ENCODE assay signal across 30 cellular contexts in the genomic region with DNA sequence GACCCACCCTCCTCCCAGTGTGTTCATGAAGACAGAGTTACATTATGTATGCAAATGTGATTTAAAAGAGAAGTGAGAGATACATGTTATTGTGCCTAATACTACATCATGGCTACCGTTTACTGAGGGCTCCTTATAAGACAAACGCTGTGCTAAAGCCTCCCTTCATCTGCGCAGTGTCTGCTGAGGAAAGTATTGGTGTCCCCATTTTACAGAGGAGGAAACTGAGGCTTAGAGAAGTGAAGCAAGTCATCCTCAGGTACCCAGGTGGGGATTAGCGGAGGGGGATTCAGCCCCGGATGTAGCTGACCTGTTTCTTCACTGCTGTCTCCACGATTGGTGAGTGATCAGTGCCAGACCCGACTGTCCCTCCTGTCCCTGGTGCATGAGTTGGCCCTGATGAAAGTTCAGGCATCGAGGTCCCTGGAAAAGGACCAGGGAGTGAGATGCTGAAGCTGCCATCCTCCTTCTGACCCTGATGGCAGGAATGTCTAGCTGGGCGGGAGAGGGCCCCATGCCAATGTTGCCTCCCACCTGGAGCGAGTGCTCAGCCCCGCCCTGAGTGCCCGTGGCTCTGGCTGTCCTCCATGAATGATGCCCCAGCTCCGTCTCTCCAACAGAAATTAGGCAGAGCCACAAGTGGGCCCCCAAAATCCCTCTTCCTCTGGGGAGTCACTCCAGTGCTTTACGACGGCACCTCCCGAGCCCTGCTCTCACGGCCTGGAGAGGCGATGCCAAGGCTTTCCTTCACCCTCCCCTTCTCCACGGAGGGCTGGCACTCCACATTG.
"Had no signal": no experiment of that assay in that cellular context is flagged by ENCODE, and none has a peak within 500 bp of the region (broad histone marks: within the 10 kb centered on the region; RNA-seq: fewer than 3 reads in every experiment).

No MANE protein-coding gene starts in this region.

- DNase-seq: activated CD4-positive, alpha-beta memory T cell treated with anti-CD3 and anti-CD28 coated beads, Interleukin-2, amount 10 ng/mL, durations not matched to agents 7 days and 5 days; activated CD4-positive, alpha-beta T cell treated with anti-CD3 and anti-CD28 coated beads for 1 hour; activated CD4-positive, alpha-beta T cell treated with anti-CD3 and anti-CD28 coated beads for 48 hours; activated CD4-positive, CD25-positive, alpha-beta regulatory T cell; activated effector memory CD4-positive, alpha-beta T cell treated with anti-CD3 and anti-CD28 coated beads, Interleukin-2, amount 50 U/mL, for 16 hours; activated naive CD4-positive, alpha-beta T cell treated with Interleukin-2 at 50 U/mL for 16 hours; activated T-cell treated with anti-CD3 and anti-CD28 coated beads, Interleukin-2, amount 50 U/mL, for 1 hour; activated T-cell treated with anti-CD3 and anti-CD28 coated beads, Interleukin-2, amount 50 U/mL, for 72 hours; adrenal gland; body of pancreas; cerebellar nuclear complex; NCI-H1105; NCI-H1417 treated with DMSO at 0.1 percent for 48 hours; NCI-H187 treated with DMSO at 0.1 percent for 48 hours; NCI-H2081; NCI-H2171 treated with DMSO at 0.1 percent for 48 hours; NCI-H2227 treated with DMSO at 0.1 percent for 48 hours; NCI-H446; NCI-H524; SHP77; SJCRH30; T1000; WERI-Rb-1 had no signal

- H3K4me2 ChIP-seq: KMS-11 had no signal

- H3K4me1 ChIP-seq: adrenal gland, body of pancreas, breast epithelium, SJCRH30 had no signal

- H3K4me1 Mint-ChIP-seq: activated CD4-positive, alpha-beta memory T cell treated with anti-CD3 and anti-CD28 coated beads, Interleukin-2, amount 10 ng/mL, durations not matched to agents 7 days and 5 days; activated naive CD4-positive, alpha-beta T cell treated with anti-CD3 and anti-CD28 coated beads, Interleukin-2, amount 50 U/mL, for 24 hours; activated T-helper 17 cell treated with anti-CD3 and anti-CD28 coated beads, Interleukin-2, amount 50 U/mL, for 72 hours had no signal

- H3K9me3 Mint-ChIP-seq: activated naive CD4-positive, alpha-beta T cell treated with anti-CD3 and anti-CD28 coated beads, Interleukin-2, amount 50 U/mL, for 24 hours; activated T-helper 17 cell treated with anti-CD3 and anti-CD28 coated beads, Interleukin-2, amount 50 U/mL, for 72 hours had no signal

- H3K27me3 Mint-ChIP-seq: activated CD4-positive, alpha-beta memory T cell treated with anti-CD3 and anti-CD28 coated beads, Interleukin-2, amount 10 ng/mL, durations not matched to agents 7 days and 5 days; activated T-helper 17 cell treated with anti-CD3 and anti-CD28 coated beads, Interleukin-2, amount 50 U/mL, for 72 hours had no signal

- ATAC-seq: activated T-cell treated with anti-CD3 and anti-CD28 coated beads, Interleukin-2, amount 50 U/mL, for 72 hours; activated T-helper 17 cell treated with anti-CD3 and anti-CD28 coated beads, Interleukin-2, amount 50 U/mL, for 72 hours; body of pancreas; Panc1 had no signal

- H3K36me3 ChIP-seq: adrenal gland, breast epithelium, SJCRH30, WERI-Rb-1 had no signal

- H3K36me3 Mint-ChIP-seq: activated naive CD4-positive, alpha-beta T cell treated with anti-CD3 and anti-CD28 coated beads, Interleukin-2, amount 50 U/mL, for 24 hours had no signal

- FAIRE-seq: astrocyte had no signal

- H3K27me3 ChIP-seq: adrenal gland, body of pancreas, breast epithelium had no signal

- H3K4me3 Mint-ChIP-seq: activated CD4-positive, alpha-beta memory T cell treated with anti-CD3 and anti-CD28 coated beads, Interleukin-2, amount 10 ng/mL, durations not matched to agents 7 days and 5 days; activated naive CD4-positive, alpha-beta T cell treated with anti-CD3 and anti-CD28 coated beads, Interleukin-2, amount 50 U/mL, for 24 hours; activated T-cell treated with anti-CD3 and anti-CD28 coated beads, Interleukin-2, amount 50 U/mL, for 72 hours; activated T-helper 17 cell treated with anti-CD3 and anti-CD28 coated beads, Interleukin-2, amount 50 U/mL, for 72 hours had no signal

- H3K9ac ChIP-seq: KMS-11 had no signal

- H3K9me3 ChIP-seq: SJCRH30 had no signal

- H3K27ac Mint-ChIP-seq: activated CD4-positive, alpha-beta memory T cell treated with anti-CD3 and anti-CD28 coated beads, Interleukin-2, amount 10 ng/mL, durations not matched to agents 7 days and 5 days; activated naive CD4-positive, alpha-beta T cell treated with anti-CD3 and anti-CD28 coated beads, Interleukin-2, amount 50 U/mL, for 24 hours; activated T-cell treated with anti-CD3 and anti-CD28 coated beads, Interleukin-2, amount 50 U/mL, for 72 hours; activated T-helper 17 cell treated with anti-CD3 and anti-CD28 coated beads, Interleukin-2, amount 50 U/mL, for 72 hours had no signal

- H3K27ac ChIP-seq: adrenal gland, body of pancreas, breast epithelium, KMS-11, SJCRH30, SK-N-MC, WERI-Rb-1 had no signal

- H3K4me3 ChIP-seq: adrenal gland, body of pancreas, SJCRH30, SK-N-MC had no signal
